In genomic region chr1:43841511-43841910, GRCh38 we compare ENCODE assay signal across 2 cellular contexts.
A peak's percentile ranks its signal among the peaks of the same experiment; 100 is the strongest.
TF ChIP-seq lines count a peak whose summit lies in the region.

No MANE protein-coding gene starts in this region.

TF ChIP-seq in GM23338, 12 proteins besides CTCF, POLR2A, EP300 and RAD21:
- TF ChIP-seq EZH2 (IDR thresholded peaks at IDR 0.05; ENCODE audit: low read depth, unreplicated experiment) (no peak), ZNF331 (CRISPR knock-in tag; IDR thresholded peaks at IDR 0.05; ENCODE audit: low read depth) (no peak), ZNF114 (CRISPR knock-in tag; IDR thresholded peaks at IDR 0.05) (no peak), EZH2phosphoT487 (IDR thresholded peaks at IDR 0.05; ENCODE audit: unreplicated experiment) (no peak), NANOG (IDR thresholded peaks at IDR 0.05; ENCODE audit: borderline replicate concordance) (0 out of 2 replicates have a peak, but pooled peaks have one; percentile 45)

TF ChIP-seq in H1, 55 proteins besides CTCF, POLR2A, EP300 and RAD21:
- TF ChIP-seq E2F6 (IDR thresholded peaks at IDR 0.05) = peak; percentile 14; the same call in 1 of the 2 replicates
- 0 out of 2 replicates have a peak, but pooled peaks have one; percentile 3 for TF ChIP-seq POU5F1 (IDR thresholded peaks at IDR 0.05; ENCODE audit: low read depth, low read length)
- TF ChIP-seq YY1 (IDR thresholded peaks at IDR 0.05; ENCODE audit: low read depth, low read length) = no peak
- 0 out of 2 replicates have a peak, but pooled peaks have one; percentile 8 for TF ChIP-seq CEBPB (IDR thresholded peaks at IDR 0.05; ENCODE audit: low read depth, low read length)
- no peak for TF ChIP-seq RXRA (IDR thresholded peaks at IDR 0.05; ENCODE audit: insufficient read depth, low read depth, low read length)
- peak; percentile 70 for TF ChIP-seq SP1 (IDR thresholded peaks at IDR 0.05; ENCODE audit: low read depth, low read length)
- no peak for TF ChIP-seq RBBP5 (IDR thresholded peaks at IDR 0.05; ENCODE audit: borderline replicate concordance, low read depth, low read length)
- TF ChIP-seq EGR1 (IDR thresholded peaks at IDR 0.05; ENCODE audit: borderline replicate concordance, low read depth, low read length) = no peak
- no peak for TF ChIP-seq BCL11A (IDR thresholded peaks at IDR 0.05; ENCODE audit: low read depth in 2 of 2, low read length in 2 of 2)
- no peak for TF ChIP-seq CTBP2 (IDR thresholded peaks at IDR 0.05; ENCODE audit: borderline replicate concordance, insufficient read depth, insufficient read length, low read length)
- TF ChIP-seq USF2 (IDR thresholded peaks at IDR 0.05; ENCODE audit: low read length) = no peak
- no peak for TF ChIP-seq NRF1 (IDR thresholded peaks at IDR 0.05; ENCODE audit: low read depth, low read length)
- no peak for TF ChIP-seq MAFK (IDR thresholded peaks at IDR 0.05; ENCODE audit: low read depth, low read length)
